9 cellular contexts compared by ENCODE assay signal in genomic region chr11:65578134-65578533, GRCh38. TPM values are rescaled to one million over a fixed set of nuclear protein-coding genes. Genes with fewer than 3 reads are reported as not detected.
A peak's percentile ranks its signal among the peaks of the same experiment; 100 is the strongest.
DNase-seq lines count a peak whose midpoint lies in the region; ATAC-seq and TF ChIP-seq lines count a peak whose summit lies in the region.
"Had no signal": no experiment of that assay in that cellular context is flagged by ENCODE, and none has a peak within 500 bp of the region (broad histone marks: within the 10 kb centered on the region; RNA-seq: fewer than 3 reads in every experiment).

No MANE protein-coding gene starts in this region.

- TF ChIP-seq POLR2A in spleen (IDR thresholded peaks at IDR 0.05): no peak

- H3K27me3 ChIP-seq in GM23248 (replicated peaks; ENCODE audit: insufficient read depth): no peaks in the 10 kb centered on the region
- H3K27me3 ChIP-seq in right atrium auricular region: no peaks in the 10 kb centered on the region
- H3K27me3 ChIP-seq in spleen (replicated peaks in 1 of 7): no peaks in the 10 kb centered on the region
- peaks cover 40% of the 10 kb centered on the region for H3K27me3 ChIP-seq in H7 (ENCODE audit: control insufficient read depth, insufficient read depth, low read length)
- H3K27me3 ChIP-seq: SJCRH30 had no signal

- peak overlapping the region; percentile 88 for H3K4me2 ChIP-seq in GM23248 (ENCODE audit: unreplicated experiment)

- H3K4me1 ChIP-seq in GM23248 (ENCODE audit: insufficient read depth) (peaks cover 23% of the 10 kb centered on the region), right atrium auricular region (peaks cover 0 to 52% of the 10 kb centered on the region in 2 donors), spleen (peaks cover 22 to 96% (median 56%) of the 10 kb centered on the region in 6 donors)

- peak overlapping the region; percentile 88 for H3K9ac ChIP-seq in GM23248

- H3K4me3 Mint-ChIP-seq in activated CD4-positive, alpha-beta memory T cell treated with anti-CD3 and anti-CD28 coated beads, Interleukin-2, amount 10 ng/mL, durations not matched to agents 7 days and 5 days: peak overlapping the region; percentile 88

- H4K20me1 ChIP-seq in GM23248 (ENCODE audit: insufficient read depth): no peaks in the 10 kb centered on the region

- peaks cover 10% of the 10 kb centered on the region for H3F3A ChIP-seq in GM23248 (ENCODE audit: insufficient read depth)

- peaks cover 50% of the 10 kb centered on the region for H3K4me1 Mint-ChIP-seq in activated CD4-positive, alpha-beta memory T cell treated with anti-CD3 and anti-CD28 coated beads, Interleukin-2, amount 10 ng/mL, durations not matched to agents 7 days and 5 days

- peaks cover 53% of the 10 kb centered on the region for H3K36me3 Mint-ChIP-seq in activated CD4-positive, alpha-beta memory T cell treated with anti-CD3 and anti-CD28 coated beads, Interleukin-2, amount 10 ng/mL, durations not matched to agents 7 days and 5 days (ENCODE audit: low read depth)

- H3K4me3 ChIP-seq in GM23248 (peak overlapping the region; percentile 92; the same call in 1 of the 2 replicates), right atrium auricular region (peak overlapping the region in 1 of 2 donors; percentile 84), spleen (peak overlapping the region in 7 of 8 donors; percentile 82 to 95 (median 89)), H7 (ENCODE audit: insufficient read depth, low read depth, low read length) (no peak overlapping the region)

- peaks cover 6% of the 10 kb centered on the region; the same call in 1 of the 2 replicates for H3K36me3 ChIP-seq in GM23248 (ENCODE audit: low read depth)
- peaks cover 38% of the 10 kb centered on the region for H3K36me3 ChIP-seq in right atrium auricular region
- peaks cover 4 to 62% (median 35%) of the 10 kb centered on the region in 6 donors for H3K36me3 ChIP-seq in spleen
- H3K36me3 ChIP-seq in H7 (replicated peaks; ENCODE audit: control insufficient read depth, insufficient read depth, low read length): no peaks in the 10 kb centered on the region
- H3K36me3 ChIP-seq: SJCRH30 had no signal

- in situ Hi-C loops in GM23248 (cut with MboI): no loop called here

- CTCF ChIA-PET in activated CD4-positive, alpha-beta memory T cell treated with anti-CD3 and anti-CD28 coated beads, Interleukin-2, amount 10 ng/mL, durations not matched to agents 7 days and 5 days (lab: Charles Lee): interaction anchor here (1.1 to 5.3 kb wide), 3 partner anchors 9 to 38 kb away, joined by 3 to 60 read pairs (median 18); no protein-coding TSS in a partner anchor

- H3K9me2 ChIP-seq in GM23248 (ENCODE audit: insufficient read depth): no peaks in the 10 kb centered on the region

- H3K27ac Mint-ChIP-seq in activated CD4-positive, alpha-beta memory T cell treated with anti-CD3 and anti-CD28 coated beads, Interleukin-2, amount 10 ng/mL, durations not matched to agents 7 days and 5 days: peak overlapping the region; percentile 77

- intact Hi-C loops in spleen (cut with DNase I; ENCODE audit: low total_unique reads): no loop called here

- H3K79me2 ChIP-seq in GM23248 (ENCODE audit: insufficient read depth): peaks cover 37% of the 10 kb centered on the region

- H3K9me3 ChIP-seq in GM23248 (ENCODE audit: low read depth): no peaks in the 10 kb centered on the region
- no peaks in the 10 kb centered on the region for H3K9me3 ChIP-seq in right atrium auricular region
- H3K9me3 ChIP-seq in spleen: no peaks in the 10 kb centered on the region
- H3K9me3 ChIP-seq: SJCRH30 had no signal

- peak overlapping the region; percentile 77; the same call in 1 of the 2 replicates for H3K27ac ChIP-seq in GM23248
- H3K27ac ChIP-seq in right atrium auricular region: peak overlapping the region; percentile 94 to 97
- H3K27ac ChIP-seq in spleen: peak overlapping the region; percentile 88 to 99 (median 96)

- H2AFZ ChIP-seq in GM23248: no peak overlapping the region

- ATAC-seq in activated CD4-positive, CD25-positive, alpha-beta regulatory T cell treated with anti-CD3 and anti-CD28 coated beads, Interleukin-2, amount 50 U/mL, for 24 hours: no peak

- TF ChIP-seq CTCF in right atrium auricular region (IDR thresholded peaks at IDR 0.05) (no peak), spleen (IDR thresholded peaks at IDR 0.05 in 8 of 11, conservative IDR thresholded peaks at IDR 0.05 in 3 of 11) (no peak)

- H3K27me3 Mint-ChIP-seq in activated CD4-positive, alpha-beta memory T cell treated with anti-CD3 and anti-CD28 coated beads, Interleukin-2, amount 10 ng/mL, durations not matched to agents 7 days and 5 days: no peaks in the 10 kb centered on the region

- POLR2A ChIA-PET in activated CD4-positive, alpha-beta memory T cell treated with anti-CD3 and anti-CD28 coated beads, Interleukin-2, amount 10 ng/mL, durations not matched to agents 7 days and 5 days (lab: Charles Lee): interaction anchor here (1.2 to 5.2 kb wide), 5 partner anchors 10 to 79 kb away, joined by 3 to 96 read pairs (median 29); partner anchors contain the start of genes KCNK7, MALAT1 and PCNX3

- DNase-seq in GM23248 (no peak), right atrium auricular region (ENCODE audit: low spot score) (no peak), spleen (no peak), H7 (no peak), HCEC 1CT (no peak)
- no peak for DNase-seq in activated CD4-positive, alpha-beta memory T cell treated with anti-CD3 and anti-CD28 coated beads, Interleukin-2, amount 10 ng/mL, durations not matched to agents 7 days and 5 days
- DNase-seq: NCI-H1436 treated with DMSO at 0.1 percent for 48 hours had no signal

- WGBS in GM23248 (ENCODE audit: low coverage in 1 of 2, low lambda C conversion rate in 2 of 2, missing lambda C conversion rate in 2 of 2), 2 experiments: 92 to 93% methylated on average over 7 of the region's 7 CpGs
- WGBS in spleen, 5 donors: 75 to 97% (median 93%) methylated on average over 7 of the region's 7 CpGs

- H3K9me3 Mint-ChIP-seq in activated CD4-positive, alpha-beta memory T cell treated with anti-CD3 and anti-CD28 coated beads, Interleukin-2, amount 10 ng/mL, durations not matched to agents 7 days and 5 days: no peaks in the 10 kb centered on the region

RNA-seq across cellular contexts. Expression of gene EHBP1L1, which starts 2.3 kb away (rescaled TPM):
- total RNA-seq in GM23248 (2014; rRNA removed; shearing (Covaris generic)): 85.5 and 88.5 TPM in 2 replicates
- polyA plus RNA-seq in GM23248 (2016; fragmentation: Nextera tagmentation; extraction: Ambion mirVana) (11.5 and 12.6 TPM in 2 replicates), spleen (100 to 1,000 TPM in 2 of 3 donors, 10 to 100 TPM in 1; 44.3 to 174 (median 116) TPM)
- total RNA-seq in activated CD4-positive, alpha-beta memory T cell treated with anti-CD3 and anti-CD28 coated beads, Interleukin-2, amount 10 ng/mL, durations not matched to agents 7 days and 5 days: 100 to 1,000 TPM; 118 to 119 TPM
- total RNA-seq in right atrium auricular region (10 to 100 TPM; 20.5 to 85.3 TPM), spleen (100 to 1,000 TPM; 151 to 365 (median 242) TPM)
- total RNA-seq in H7 (2014; rRNA removed; shearing (Covaris generic)): 1.9 and 4.7 TPM in 2 replicates

RNA-seq across cellular contexts. Expression of gene FAM89B, which starts 5.8 kb away (rescaled TPM):
- 41.2 and 67.0 TPM in 2 replicates for total RNA-seq in GM23248 (2014; rRNA removed; shearing (Covaris generic))
- polyA plus RNA-seq in GM23248 (2016; fragmentation: Nextera tagmentation; extraction: Ambion mirVana) (73.1 and 76.3 TPM in 2 replicates), spleen (10 to 100 TPM; 43.0 to 66.1 (median 50.1) TPM)
- total RNA-seq in activated CD4-positive, alpha-beta memory T cell treated with anti-CD3 and anti-CD28 coated beads, Interleukin-2, amount 10 ng/mL, durations not matched to agents 7 days and 5 days: 10 to 100 TPM; 45.6 to 48.0 TPM
- total RNA-seq in right atrium auricular region (10 to 100 TPM; 25.7 to 51.0 TPM), spleen (10 to 100 TPM; 34.5 to 59.0 (median 48.4) TPM)
- 8.6 and 20.4 TPM in 2 replicates for total RNA-seq in H7 (2014; rRNA removed; shearing (Covaris generic))

RNA-seq across cellular contexts. Expression of gene ZNRD2, which starts 7.9 kb away (rescaled TPM):
- total RNA-seq in GM23248 (2014; rRNA removed; shearing (Covaris generic)): 41.9 and 54.5 TPM in 2 replicates
- polyA plus RNA-seq in GM23248 (2016; fragmentation: Nextera tagmentation; extraction: Ambion mirVana) (69.3 and 74.9 TPM in 2 replicates), spleen (10 to 100 TPM; 32.6 to 49.5 (median 42.5) TPM)
- 10 to 100 TPM; 25.3 to 27.8 TPM for total RNA-seq in activated CD4-positive, alpha-beta memory T cell treated with anti-CD3 and anti-CD28 coated beads, Interleukin-2, amount 10 ng/mL, durations not matched to agents 7 days and 5 days
- total RNA-seq in right atrium auricular region (10 to 100 TPM; 36.1 to 50.6 TPM), spleen (10 to 100 TPM; 20.9 to 68.8 (median 34.4) TPM)
- total RNA-seq in H7 (2014; rRNA removed; shearing (Covaris generic)): 88.1 and 89.1 TPM in 2 replicates

RNA-seq across cellular contexts. Expression of gene KCNK7, which starts 17.5 kb away (rescaled TPM):
- total RNA-seq in GM23248 (2014; rRNA removed; shearing (Covaris generic)): not detected in 2 replicates
- polyA plus RNA-seq in GM23248 (2016; fragmentation: Nextera tagmentation; extraction: Ambion mirVana) (not detected in 2 replicates), spleen (1 to 10 TPM; 1.9 to 6.2 (median 2.9) TPM)
- total RNA-seq in activated CD4-positive, alpha-beta memory T cell treated with anti-CD3 and anti-CD28 coated beads, Interleukin-2, amount 10 ng/mL, durations not matched to agents 7 days and 5 days: 1 to 10 TPM in 1 of 2 experiments, under 1 TPM in 1; 0.80 to 1.0 TPM
- total RNA-seq in right atrium auricular region (under 1 TPM in 1 of 2 donors, not detected in 1; 0.39 TPM), spleen (1 to 10 TPM in 4 of 7 donors, under 1 TPM in 3; 0.63 to 3.2 (median 1.1) TPM)
- total RNA-seq in H7 (2014; rRNA removed; shearing (Covaris generic)): not detected in 2 replicates

RNA-seq across cellular contexts. Expression of gene LTBP3, which starts 20.0 kb away (rescaled TPM):
- total RNA-seq in GM23248 (2014; rRNA removed; shearing (Covaris generic)): 98.4 and 112 TPM in 2 replicates
- polyA plus RNA-seq in GM23248 (2016; fragmentation: Nextera tagmentation; extraction: Ambion mirVana) (36.5 and 39.6 TPM in 2 replicates), spleen (10 to 100 TPM; 20.6 to 57.0 (median 27.6) TPM)
- total RNA-seq in activated CD4-positive, alpha-beta memory T cell treated with anti-CD3 and anti-CD28 coated beads, Interleukin-2, amount 10 ng/mL, durations not matched to agents 7 days and 5 days: 10 to 100 TPM; 55.4 to 60.0 TPM
- total RNA-seq in right atrium auricular region (100 to 1,000 TPM; 114 to 161 TPM), spleen (100 to 1,000 TPM in 2 of 7 donors, 10 to 100 TPM in 5; 81.6 to 137 (median 95.8) TPM)
- 3.9 and 5.7 TPM in 2 replicates for total RNA-seq in H7 (2014; rRNA removed; shearing (Covaris generic))
